Comparison of ENCODE assay signal across 12 cellular contexts in the genomic region with DNA sequence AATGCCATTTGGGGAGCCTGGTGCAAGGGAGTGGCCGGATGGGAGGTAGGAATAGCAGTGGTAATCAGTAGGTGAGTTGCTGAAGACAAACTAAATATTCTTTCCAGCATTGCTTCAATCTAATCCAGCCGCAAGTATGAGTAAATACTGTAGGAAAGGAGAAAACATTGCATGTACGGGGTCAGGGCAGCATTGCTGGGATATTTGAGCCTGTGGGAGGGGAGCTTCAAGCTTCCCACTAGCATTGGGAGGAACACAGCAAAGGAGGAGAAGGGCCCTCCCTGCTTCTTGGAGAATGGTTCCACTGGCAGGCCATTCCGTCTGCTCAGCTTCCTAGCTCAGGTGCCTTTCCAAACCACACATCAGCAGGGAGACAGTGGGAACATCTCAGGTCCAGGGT. TPM values are rescaled to one million over a fixed set of nuclear protein-coding genes. Genes with fewer than 3 reads are reported as not detected.
DNase-seq lines count a peak whose midpoint lies in the region; ATAC-seq, FAIRE-seq and TF ChIP-seq lines count a peak whose summit lies in the region.
"Had no signal": no experiment of that assay in that cellular context is flagged by ENCODE, and none has a peak within 500 bp of the region (broad histone marks: within the 10 kb centered on the region; RNA-seq: fewer than 3 reads in every experiment).

No MANE protein-coding gene starts in this region.

- TF ChIP-seq POLR2A in Peyer's patch (IDR thresholded peaks at IDR 0.05) (no peak), H1 (IDR thresholded peaks at IDR 0.05; ENCODE audit: control extremely low read depth in 1 of 2, low read depth in 2 of 2, low read length in 2 of 2) (no peak), right lobe of liver (IDR thresholded peaks at IDR 0.05) (no peak)

- 0 out of 2 replicates have a peak overlapping the region, but pooled peaks have one; percentile 10 for H2AK5ac ChIP-seq in H1 (ENCODE audit: low read depth, low read length)

- no peaks in the 10 kb centered on the region for H3K23me2 ChIP-seq in H1 (ENCODE audit: low read depth, low read length)

- FAIRE-seq in H1 (lab: Jason Lieb, UNC), result no peak
- FAIRE-seq: colon had no signal

- H3K9ac ChIP-seq in H1 (replicated peaks in 1 of 4; ENCODE audit: extremely low read depth in 1 of 4, low read depth in 3 of 4, low read length in 3 of 4), result no peak overlapping the region

- peak overlapping the region; percentile 91; the same call in 1 of the 2 replicates for H2BK5ac ChIP-seq in H1 (ENCODE audit: low read depth, low read length)

- no peak overlapping the region for H3K56ac ChIP-seq in H1 (replicated peaks; ENCODE audit: insufficient read length, low read depth, low read length)

- TF ChIP-seq CTCF in AG10803 (conservative IDR thresholded peaks at IDR 0.05; ENCODE audit: low read length), result no peak
- TF ChIP-seq CTCF in Peyer's patch (IDR thresholded peaks at IDR 0.05), result no peak
- no peak for TF ChIP-seq CTCF in H1 (IDR thresholded peaks at IDR 0.05; ENCODE audit: control extremely low read depth in 1 of 3, insufficient read depth in 1 of 3, low read depth in 1 of 3, low read length in 3 of 3)
- TF ChIP-seq CTCF in osteoblast (IDR thresholded peaks at IDR 0.05; ENCODE audit: extremely low read depth, low read depth, low read length), result no peak
- no peak for TF ChIP-seq CTCF in right lobe of liver (IDR thresholded peaks at IDR 0.05)

- H2BK12ac ChIP-seq in H1 (ENCODE audit: low read depth, low read length), result 0 out of 2 replicates have a peak overlapping the region, but pooled peaks have one; percentile 5

- H3K9me3 ChIP-seq in Peyer's patch (no peaks in the 10 kb centered on the region), H1 (ENCODE audit: insufficient read depth in 2 of 2, low read depth in 1 of 2, low read length in 1 of 2) (no peaks in the 10 kb centered on the region), osteoblast (ENCODE audit: low read depth, low read length) (no peaks in the 10 kb centered on the region), right lobe of liver (no peaks in the 10 kb centered on the region)

- peaks cover 3 to 56% (median 18%) of the 10 kb centered on the region in 4 donors for H3K4me1 ChIP-seq in Peyer's patch
- H3K4me1 ChIP-seq in H1 (replicated peaks in 1 of 4; ENCODE audit: control insufficient read depth in 3 of 4, insufficient read depth in 4 of 4, low read length in 3 of 4), result peaks cover 9 to 28% (median 17%) of the 10 kb centered on the region in 4 experiments
- H3K4me1 ChIP-seq in osteoblast (ENCODE audit: insufficient read depth, low read length), result peaks cover 61% of the 10 kb centered on the region
- H3K4me1 ChIP-seq in right lobe of liver, result peaks cover 0 to 3% (median 0%) of the 10 kb centered on the region in 4 donors

- H2AFZ ChIP-seq in H1 (ENCODE audit: low read length) (no peak overlapping the region), osteoblast (ENCODE audit: low read length) (no peak overlapping the region)

- CTCF ChIA-PET in H1 (lab: Charles Lee; ENCODE audit: partially characterized antibody), result interaction anchor here (0.7 to 3.3 kb wide), 10 partner anchors 9 to 324 kb away, joined by 3 to 29 read pairs (median 7); a partner anchor contains a TSS

- no peak overlapping the region for H3K18ac ChIP-seq in H1 (ENCODE audit: extremely low read depth, low read length)

- no peak for ATAC-seq in right lobe of liver
- ATAC-seq in HG03108 (IDR thresholded peaks at IDR 0.05; ENCODE audit: unreplicated experiment), result no peak

- TF ChIP-seq RAD21 in H1 (IDR thresholded peaks at IDR 0.05 in 1 of 2, conservative IDR thresholded peaks at IDR 0.05 in 1 of 2; ENCODE audit: low read depth in 2 of 2, low read length in 2 of 2), result no peak

- H3K23ac ChIP-seq in H1 (ENCODE audit: insufficient read length), result no peak overlapping the region

- no peak overlapping the region for H4K91ac ChIP-seq in H1 (replicated peaks; ENCODE audit: insufficient read length, low read length)

- DNase-seq in AG10803 (ENCODE audit: low read depth), result peak; percentile 54
- no peak for DNase-seq in Peyer's patch
- no peak for DNase-seq in H1 (ENCODE audit: low read depth in 1 of 2, low spot score in 2 of 2)
- peak; percentile 88 for DNase-seq in osteoblast (ENCODE audit: insufficient read length, low spot score, missing footprints)
- DNase-seq in foreskin melanocyte, result no peak
- DNase-seq in right lobe of liver, result no peak
- DNase-seq in cerebellar nuclear complex (lab: John Stamatoyannopoulos, UW), result no peak
- DNase-seq: activated CD4-positive, alpha-beta T cell treated with anti-CD3 and anti-CD28 coated beads, Interleukin-2, amount 50 U/mL, for 48 hours; COR-L47; stimulated activated naive CD4-positive, alpha-beta T cell treated with Interleukin-2 at 50 U/mL for 16 hours had no signal

- H3K27me3 ChIP-seq in Peyer's patch (no peaks in the 10 kb centered on the region), H1 (replicated peaks in 1 of 4; ENCODE audit: control insufficient read depth in 3 of 4, extremely low read depth in 1 of 4, insufficient read depth in 3 of 4, low read length in 3 of 4) (peaks cover 7 to 52% (median 43%) of the 10 kb centered on the region in 4 experiments), osteoblast (ENCODE audit: insufficient read depth, low read length) (no peaks in the 10 kb centered on the region), right lobe of liver (no peaks in the 10 kb centered on the region)

- intact Hi-C loops in right lobe of liver (cut with DNase I), result no loop called here

- H3K4me2 ChIP-seq in H1 (ENCODE audit: insufficient read depth in 1 of 2, low read depth in 2 of 2, low read length in 2 of 2) (no peak overlapping the region; a peak in 1 of 4 replicates), osteoblast (ENCODE audit: insufficient read depth, low read length) (peak overlapping the region; percentile 69)

- no peak overlapping the region for H4K8ac ChIP-seq in H1 (ENCODE audit: extremely low read depth, insufficient read depth, low read length)

- H3K79me1 ChIP-seq in H1 (ENCODE audit: low read depth, low read length), result no peaks in the 10 kb centered on the region

- 88% methylated on average over 4 of the region's 4 CpGs; no CpG with 5 or more reads in 1 of the 2 experiments for WGBS in H1 (ENCODE audit: extremely low coverage in 1 of 2, insufficient coverage in 1 of 2, insufficient read length in 1 of 2, insufficient replicate concordance in 2 of 2, low coverage in 1 of 2, low lambda C conversion rate in 2 of 2, missing lambda C conversion rate in 1 of 2), 2 experiments
- WGBS in right lobe of liver (ENCODE audit: insufficient coverage, low coverage, low lambda C conversion rate, missing lambda C conversion rate), result 87% methylated on average over 3 of the region's 4 CpGs

- H3K79me2 ChIP-seq in H1 (ENCODE audit: control insufficient read depth in 1 of 2, insufficient read depth in 2 of 2, low read length in 2 of 2) (no peaks in the 10 kb centered on the region), osteoblast (ENCODE audit: insufficient read depth, low read length) (peaks cover 88% of the 10 kb centered on the region)

- peaks cover 0 to 13% (median 0%) of the 10 kb centered on the region in 3 donors for H3K36me3 ChIP-seq in Peyer's patch
- H3K36me3 ChIP-seq in H1 (ENCODE audit: control insufficient read depth in 2 of 4, insufficient read depth in 4 of 4, low read length in 3 of 4), result no peaks in the 10 kb centered on the region
- peaks cover 46% of the 10 kb centered on the region for H3K36me3 ChIP-seq in osteoblast (ENCODE audit: insufficient read depth, low read length)
- H3K36me3 ChIP-seq in right lobe of liver, result peaks cover 0 to 3% (median 0%) of the 10 kb centered on the region in 4 donors

- TF ChIP-seq EP300 in H1 (IDR thresholded peaks at IDR 0.05; ENCODE audit: borderline replicate concordance in 1 of 2, low read depth in 2 of 2, low read length in 2 of 2), result no peak

- no peak overlapping the region for H2BK120ac ChIP-seq in H1 (replicated peaks; ENCODE audit: low read depth, low read length)

- peak overlapping the region in 3 of 4 donors; percentile 57 to 73 (median 67) for H3K27ac ChIP-seq in Peyer's patch
- no peak overlapping the region for H3K27ac ChIP-seq in H1 (ENCODE audit: low read depth, low read length)
- H3K27ac ChIP-seq in osteoblast (ENCODE audit: low read depth, low read length), result peak overlapping the region; percentile 79
- H3K27ac ChIP-seq in right lobe of liver, result peak overlapping the region in 1 of 3 donors; percentile 3

- H4K20me1 ChIP-seq in H1 (replicated peaks in 1 of 2; ENCODE audit: control insufficient read depth in 1 of 2, insufficient read depth in 2 of 2, low read length in 2 of 2) (peaks cover 1 to 3% of the 10 kb centered on the region in 2 experiments), osteoblast (ENCODE audit: insufficient read depth, low read length) (peaks cover 41% of the 10 kb centered on the region)

- no peak overlapping the region for H3K4ac ChIP-seq in H1 (replicated peaks; ENCODE audit: insufficient read length, low read depth, low read length)

- H2BK20ac ChIP-seq in H1 (ENCODE audit: low read length), result peak overlapping the region; percentile 80; the same call in 1 of the 2 replicates

- H2BK15ac ChIP-seq in H1 (ENCODE audit: low read length), result no peak overlapping the region

- H3K14ac ChIP-seq in H1 (ENCODE audit: insufficient read length), result no peak overlapping the region

- no peak overlapping the region for H4K5ac ChIP-seq in H1 (ENCODE audit: insufficient read length, low read depth, low read length)

- POLR2A ChIA-PET in H1 (lab: Charles Lee; ENCODE audit: partially characterized antibody), result interaction anchor here (1.0 to 1.2 kb wide), 4 partner anchors 8 to 16 kb away, joined by 3 to 4 read pairs (median 4); no protein-coding TSS in a partner anchor

- H3K4me3 ChIP-seq in AG10803 (ENCODE audit: low read length), result no peak overlapping the region
- H3K4me3 ChIP-seq in Peyer's patch, result no peak overlapping the region
- H3K4me3 ChIP-seq in H1 (ENCODE audit: extremely low read depth in 1 of 4, insufficient read depth in 2 of 4, low read depth in 3 of 4, low read length in 4 of 4), result no peak overlapping the region
- H3K4me3 ChIP-seq in osteoblast (ENCODE audit: insufficient read depth, low read length), result no peak overlapping the region
- no peak overlapping the region for H3K4me3 ChIP-seq in right lobe of liver

RNA-seq across cellular contexts. Expression of a gene that starts 15.2 kb away (rescaled TPM):
- 100 to 1,000 TPM; 143 to 276 (median 202) TPM for total RNA-seq in Peyer's patch
- 9.2 and 9.4 TPM in 2 replicates for total RNA-seq in H1 (2021; fragmentation: NEBNext Ultra II Directional; extraction: Animal tissue kit (Norgen Biotek cat#: 25700))
- polyA plus RNA-seq in H1 (2011; rRNA removed), result 9.1 and 10.3 TPM in 2 replicates
- polyA plus RNA-seq in H1 (2011; cell fraction: cytosol; rRNA removed), result 12.1 TPM
- 18.7 TPM for polyA plus RNA-seq in H1 (2011; cell fraction: nucleus; rRNA removed)
- polyA plus RNA-seq in H1 (2012, experiment 1 of 2), result 16.8 to 24.6 TPM (median 19.6 TPM) in 4 replicates
- 2.8 TPM for polyA plus RNA-seq in H1 (2012, experiment 2 of 2)
- 8.5 TPM for polyA plus RNA-seq in H1 (2013, experiment 1 of 2)
- polyA plus RNA-seq in H1 (2013, experiment 2 of 2), result 8.5 TPM
- polyA minus RNA-seq in H1 (2011; rRNA and poly(A)+ RNA removed), result 10.8 and 24.0 TPM in 2 replicates
- 15.3 TPM for polyA minus RNA-seq in H1 (2011; cell fraction: cytosol; rRNA and poly(A)+ RNA removed)
- 12.7 TPM for polyA minus RNA-seq in H1 (2011; cell fraction: nucleus; rRNA and poly(A)+ RNA removed)
- 340 and 341 TPM in 2 replicates for total RNA-seq in osteoblast
- 10 to 100 TPM; 17.5 to 53.1 (median 33.1) TPM for total RNA-seq in right lobe of liver

Comparison
In these comparisons a context has a peak if more than half of its experiments do, and no peak if none do; other contexts are left out.
1. DNase-seq: peak in AG10803 (single experiment) and osteoblast (single experiment); none in Peyer's patch (0 of 3), H1 (0 of 2), foreskin melanocyte (single experiment), right lobe of liver (0 of 3) and cerebellar nuclear complex (0 of 2).